2 cellular contexts compared by ENCODE assay signal in the genomic region with DNA sequence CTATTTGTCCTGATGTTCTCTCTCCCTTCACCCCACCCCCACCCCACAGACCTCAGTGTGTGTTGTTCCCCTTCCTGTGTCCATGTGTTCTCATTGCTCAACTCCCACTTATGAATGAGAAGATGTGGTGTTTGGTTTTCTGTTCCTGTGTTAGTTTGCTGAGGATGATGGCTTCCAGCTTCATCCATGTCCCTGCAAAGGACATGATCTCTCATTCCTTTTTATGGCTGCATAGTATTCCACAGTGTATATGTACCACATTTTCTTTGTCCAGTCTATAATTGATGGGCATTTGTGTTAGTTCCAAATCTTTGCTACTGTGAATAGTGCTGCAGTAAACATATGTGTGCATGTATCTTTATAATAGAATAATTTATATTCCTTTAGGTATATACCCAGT. TPM values are rescaled to one million over a fixed set of nuclear protein-coding genes. Genes with fewer than 3 reads are reported as not detected.
"Had no signal": no experiment of that assay in that cellular context is flagged by ENCODE, and none has a peak within 500 bp of the region (broad histone marks: within the 10 kb centered on the region; RNA-seq: fewer than 3 reads in every experiment).

No MANE protein-coding gene starts in this region.

RNA-seq across cellular contexts. Expression of gene SLC1A3, which starts 26.5 kb away (rescaled TPM):
- total RNA-seq: naive thymus-derived CD8-positive, alpha-beta T cell; pulmonary artery endothelial cell had no signal
- polyA plus RNA-seq: naive thymus-derived CD8-positive, alpha-beta T cell had no signal
